Comparison of ENCODE assay signal across 1 cellular context in genomic region chr6:4134841-4135664, GRCh38.
TF ChIP-seq lines count a peak whose summit lies in the region.

ECI2 (minus strand) TSS chr6:4135575; CDS start chr6:4135560, 15 bp downstream.

TF ChIP-seq in HepG2, 621 proteins besides CTCF, POLR2A, EP300 and RAD21 (continued from another document and continues in another):
- TF ChIP-seq ZBTB40 (IDR thresholded peaks at IDR 0.05) (no peak), ZBTB40 (CRISPR knock-in tag; IDR thresholded peaks at IDR 0.05) (peak; percentile 92; the same call in 1 of the 2 replicates), ZFP36L1 (CRISPR knock-in tag; IDR thresholded peaks at IDR 0.05) (0 out of 2 replicates have a peak, but pooled peaks have one; percentile 23), REST (IDR thresholded peaks at IDR 0.05; ENCODE audit: borderline replicate concordance in 1 of 2, low read depth in 1 of 2, low read length in 2 of 2) (no peak; a peak in 1 of 4 replicates), ZNF800 (CRISPR knock-in tag; IDR thresholded peaks at IDR 0.05) (peak; percentile 87; the same call in 1 of the 2 replicates), IRF9 (CRISPR knock-in tag; IDR thresholded peaks at IDR 0.05; ENCODE audit: borderline replicate concordance) (peak; percentile 80; the same call in 1 of the 2 replicates), ZNF597 (CRISPR knock-in tag; IDR thresholded peaks at IDR 0.05) (0 out of 2 replicates have a peak, but pooled peaks have one; percentile 51), ZNF205 (CRISPR knock-in tag; IDR thresholded peaks at IDR 0.05) (peak; percentile 76), ZNF639 (CRISPR knock-in tag; conservative IDR thresholded peaks at IDR 0.05) (0 out of 2 replicates have a peak, but pooled peaks have one; percentile 37), RNF219 (CRISPR knock-in tag; IDR thresholded peaks at IDR 0.05) (0 out of 2 replicates have a peak, but pooled peaks have one; percentile 34), GMEB2 (CRISPR knock-in tag; IDR thresholded peaks at IDR 0.05; ENCODE audit: low read depth) (no peak), ZFP41 (CRISPR knock-in tag; IDR thresholded peaks at IDR 0.05; ENCODE audit: borderline replicate concordance) (peak; percentile 78; the same call in 1 of the 2 replicates), DMAP1 (CRISPR knock-in tag; IDR thresholded peaks at IDR 0.05) (peak; percentile 78), ZFP90 (CRISPR knock-in tag; IDR thresholded peaks at IDR 0.05; ENCODE audit: borderline replicate concordance) (peak; percentile 30; the same call in 1 of the 2 replicates), HOXA9 (CRISPR knock-in tag; IDR thresholded peaks at IDR 0.05; ENCODE audit: borderline replicate concordance) (0 out of 2 replicates have a peak, but pooled peaks have one; percentile 60), MBD4 (IDR thresholded peaks at IDR 0.05; ENCODE audit: borderline replicate concordance, low read length) (no peak), RFX5 (IDR thresholded peaks at IDR 0.05; ENCODE audit: low read depth, low read length) (no peak), DZIP1 (CRISPR knock-in tag; IDR thresholded peaks at IDR 0.05) (0 out of 2 replicates have a peak, but pooled peaks have one; percentile 44), ZNF747 (CRISPR knock-in tag; IDR thresholded peaks at IDR 0.05; ENCODE audit: borderline replicate concordance) (peak; percentile 70; the same call in 1 of the 2 replicates), ZNF619 (CRISPR knock-in tag; IDR thresholded peaks at IDR 0.05) (peak; percentile 90), PRPF4 (IDR thresholded peaks at IDR 0.05; ENCODE audit: low read depth, low read length, poor library complexity, severe bottlenecking) (no peak), ZNF225 (CRISPR knock-in tag; IDR thresholded peaks at IDR 0.05) (peak; percentile 94), SP2 (CRISPR knock-in tag; IDR thresholded peaks at IDR 0.05) (peak; percentile 39; the same call in 1 of the 2 replicates), ZNF331 (CRISPR knock-in tag; IDR thresholded peaks at IDR 0.05) (no peak)
